8 cellular contexts compared by ENCODE assay signal in the genomic region with DNA sequence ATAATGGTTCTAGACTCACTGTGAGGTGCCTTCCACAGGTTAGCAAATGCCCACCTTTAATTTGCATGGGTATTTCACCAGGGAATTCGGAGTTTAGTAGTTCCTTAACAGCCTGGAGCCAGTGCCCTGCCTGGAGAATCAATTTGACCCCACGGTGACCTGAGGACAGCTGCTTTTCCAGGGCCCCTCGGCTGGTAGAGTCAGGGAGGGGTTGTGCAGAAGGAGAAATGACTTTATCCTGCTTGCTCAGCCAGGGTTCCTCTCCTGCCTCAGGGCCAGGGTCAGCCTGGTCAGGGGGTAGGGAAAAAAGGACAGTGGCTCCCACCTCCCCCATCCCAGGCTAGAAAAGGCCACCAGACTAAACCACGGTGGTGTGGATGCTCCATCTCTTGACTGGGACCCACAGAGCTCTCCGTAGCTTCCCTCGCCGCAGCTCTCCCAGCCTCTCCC. TPM values are rescaled to one million over a fixed set of nuclear protein-coding genes. Genes with fewer than 3 reads are reported as not detected.
DNase-seq lines count a peak whose midpoint lies in the region; ATAC-seq and TF ChIP-seq lines count a peak whose summit lies in the region.

No MANE protein-coding gene starts in this region.

- no peaks in the 10 kb centered on the region for H3K9me2 ChIP-seq in SK-N-SH

- H3K9ac ChIP-seq in SK-N-SH (peak overlapping the region; percentile 66; the same call in 1 of the 2 replicates), stomach smooth muscle (ENCODE audit: low read length in 2 of 2) (peak overlapping the region; percentile 36 to 60)

- peaks cover 3% of the 10 kb centered on the region for H3K27me3 Mint-ChIP-seq in activated CD4-positive, alpha-beta memory T cell treated with anti-CD3 and anti-CD28 coated beads, Interleukin-2, amount 10 ng/mL, durations not matched to agents 7 days and 5 days

- CTCF ChIA-PET in SK-N-SH (lab: Yijun Ruan, JAX) = interaction anchor here (0.6 to 33.6 kb wide), 39 partner anchors 11 to 345 kb away, joined by 3 to 675 read pairs (median 5); a partner anchor contains a TSS
- CTCF ChIA-PET in activated CD4-positive, alpha-beta memory T cell treated with anti-CD3 and anti-CD28 coated beads, Interleukin-2, amount 10 ng/mL, durations not matched to agents 7 days and 5 days (lab: Charles Lee) = interaction anchor here (0.6 to 4.0 kb wide), 22 partner anchors 8 to 663 kb away, joined by 3 to 48 read pairs (median 6); a partner anchor contains a TSS

- peak overlapping the region; percentile 76; the same call in 1 of the 2 replicates for H3K4me2 ChIP-seq in SK-N-SH

- no peaks in the 10 kb centered on the region for H4K20me1 ChIP-seq in SK-N-SH (ENCODE audit: insufficient read depth)

- DNase-seq in SK-N-SH (no peak), NCI-H748 treated with DMSO at 0.1 percent for 48 hours (lab: John Stamatoyannopoulos, UW) (no peak), inferior parietal cortex (ENCODE audit: extremely low spot score) (no peak)
- DNase-seq in activated CD4-positive, alpha-beta memory T cell treated with anti-CD3 and anti-CD28 coated beads, Interleukin-2, amount 10 ng/mL, durations not matched to agents 7 days and 5 days = no peak
- no peak for DNase-seq in stimulated activated CD4-positive, alpha-beta T cell treated with anti-CD3 and anti-CD28 coated beads, Interleukin-1b, Interleukin-23, amount 100 ng/mL, for 48 hours

- H3K4me1 Mint-ChIP-seq in activated CD4-positive, alpha-beta memory T cell treated with anti-CD3 and anti-CD28 coated beads, Interleukin-2, amount 10 ng/mL, durations not matched to agents 7 days and 5 days = peaks cover 40% of the 10 kb centered on the region

- H3K4me3 ChIP-seq in SK-N-SH (ENCODE audit: low read depth in 2 of 2, low read length in 1 of 2) = peak overlapping the region; percentile 46 to 56
- peak overlapping the region; percentile 52 for H3K4me3 ChIP-seq in iPS-11a (ENCODE audit: low read depth, low read length)
- H3K4me3 ChIP-seq in stomach smooth muscle (ENCODE audit: low read length in 2 of 2) = peak overlapping the region in 1 of 2 donors; percentile 74

- no peaks in the 10 kb centered on the region for H3K9me3 Mint-ChIP-seq in activated CD4-positive, alpha-beta memory T cell treated with anti-CD3 and anti-CD28 coated beads, Interleukin-2, amount 10 ng/mL, durations not matched to agents 7 days and 5 days

- H2AFZ ChIP-seq in SK-N-SH (ENCODE audit: low read depth) = peak overlapping the region; percentile 81; the same call in 1 of the 2 replicates

- H3K4me3 Mint-ChIP-seq in activated CD4-positive, alpha-beta memory T cell treated with anti-CD3 and anti-CD28 coated beads, Interleukin-2, amount 10 ng/mL, durations not matched to agents 7 days and 5 days = peak overlapping the region; percentile 27

- TF ChIP-seq CTCF in SK-N-SH (IDR thresholded peaks at IDR 0.05) = no peak

- 33% methylated on average over 7 of the region's 7 CpGs for WGBS in SK-N-SH (ENCODE audit: low lambda C conversion rate)

- no peaks in the 10 kb centered on the region for H3K79me2 ChIP-seq in SK-N-SH (ENCODE audit: insufficient read depth)

- POLR2A ChIA-PET in SK-N-SH (lab: Yijun Ruan, JAX) = interaction anchor here (0.9 to 3.4 kb wide), 7 partner anchors 12 to 175 kb away, joined by 3 to 47 read pairs (median 4); a partner anchor contains a TSS
- POLR2A ChIA-PET in activated CD4-positive, alpha-beta memory T cell treated with anti-CD3 and anti-CD28 coated beads, Interleukin-2, amount 10 ng/mL, durations not matched to agents 7 days and 5 days (lab: Charles Lee) = interaction anchor here (1.0 to 3.1 kb wide), 10 partner anchors 8 to 391 kb away, joined by 3 to 50 read pairs (median 6); a partner anchor contains a TSS

- H3F3A ChIP-seq in SK-N-SH (replicated peaks; ENCODE audit: insufficient read depth) = peaks cover 16% of the 10 kb centered on the region

- H3K27ac ChIP-seq in SK-N-SH (ENCODE audit: low read depth in 2 of 2, low read length in 1 of 2) = peak overlapping the region; percentile 33 to 85; a peak in 3 of 4 replicates
- H3K27ac ChIP-seq in stomach smooth muscle (ENCODE audit: low read length) = peak overlapping the region; percentile 37

- H3K9me3 ChIP-seq in SK-N-SH (no peaks in the 10 kb centered on the region), stomach smooth muscle (ENCODE audit: control insufficient read depth in 2 of 2, low read length in 2 of 2) (no peaks in the 10 kb centered on the region)

- H3K27ac Mint-ChIP-seq in activated CD4-positive, alpha-beta memory T cell treated with anti-CD3 and anti-CD28 coated beads, Interleukin-2, amount 10 ng/mL, durations not matched to agents 7 days and 5 days = no peak overlapping the region

- H3K36me3 Mint-ChIP-seq in activated CD4-positive, alpha-beta memory T cell treated with anti-CD3 and anti-CD28 coated beads, Interleukin-2, amount 10 ng/mL, durations not matched to agents 7 days and 5 days (ENCODE audit: low read depth) = no peaks in the 10 kb centered on the region

- TF ChIP-seq RAD21 in SK-N-SH (IDR thresholded peaks at IDR 0.05; ENCODE audit: low read length) = no peak

- TF ChIP-seq EP300 in SK-N-SH (IDR thresholded peaks at IDR 0.05; ENCODE audit: borderline replicate concordance in 1 of 2, low read depth in 1 of 2, low read length in 1 of 2) = no peak

- H3K36me3 ChIP-seq in SK-N-SH (replicated peaks in 1 of 2; ENCODE audit: control insufficient read depth in 1 of 2, insufficient read depth in 2 of 2, low read length in 1 of 2) = no peaks in the 10 kb centered on the region
- H3K36me3 ChIP-seq in stomach smooth muscle (ENCODE audit: control insufficient read depth in 2 of 2, insufficient read depth in 2 of 2, low read length in 2 of 2) = no peaks in the 10 kb centered on the region

- ATAC-seq in SK-N-SH treated with all-trans-retinoic acid at 6 μM for 48 hours = no peak

- H3K4me1 ChIP-seq in SK-N-SH (ENCODE audit: control insufficient read depth in 1 of 2, insufficient read depth in 2 of 2, low read depth in 1 of 2, low read length in 1 of 2) (peaks cover 7 to 26% of the 10 kb centered on the region in 2 experiments; a peak in 2 of 4 replicates), stomach smooth muscle (ENCODE audit: control insufficient read depth, insufficient read depth, low read length) (peaks cover 30% of the 10 kb centered on the region)

- H3K27me3 ChIP-seq in SK-N-SH (ENCODE audit: insufficient read depth) (no peaks in the 10 kb centered on the region), stomach smooth muscle (ENCODE audit: control insufficient read depth in 1 of 2, insufficient read depth in 2 of 2, low read length in 2 of 2) (peaks cover 0 to 1% of the 10 kb centered on the region in 2 donors)

TF ChIP-seq in SK-N-SH, 30 proteins besides CTCF, POLR2A, EP300 and RAD21 (continues in another document):
- no peak for TF ChIP-seq RXRA (IDR thresholded peaks at IDR 0.05; ENCODE audit: borderline replicate concordance, low read depth)
- no peak for TF ChIP-seq POLR2AphosphoS5 (IDR thresholded peaks at IDR 0.05; ENCODE audit: low read depth, low read length)
- no peak for TF ChIP-seq FOXJ3 (CRISPR knock-in tag; IDR thresholded peaks at IDR 0.05)
- TF ChIP-seq NFIC (IDR thresholded peaks at IDR 0.05; ENCODE audit: borderline replicate concordance) = no peak
- TF ChIP-seq MXI1 (IDR thresholded peaks at IDR 0.05; ENCODE audit: low read depth, low read length) = no peak
- TF ChIP-seq TEAD4 (IDR thresholded peaks at IDR 0.05; ENCODE audit: borderline replicate concordance, insufficient read depth) = no peak
- TF ChIP-seq GATA2 (CRISPR knock-in tag; IDR thresholded peaks at IDR 0.05) = no peak
- TF ChIP-seq EZH2phosphoT487 (IDR thresholded peaks at IDR 0.05; ENCODE audit: borderline replicate concordance, low read depth) = no peak
- TF ChIP-seq, protein P1, sequence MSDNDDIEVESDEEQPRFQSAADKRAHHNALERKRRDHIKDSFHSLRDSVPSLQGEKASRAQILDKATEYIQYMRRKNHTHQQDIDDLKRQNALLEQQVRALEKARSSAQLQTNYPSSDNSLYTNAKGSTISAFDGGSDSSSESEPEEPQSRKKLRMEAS (IDR thresholded peaks at IDR 0.05; ENCODE audit: low read depth) = no peak

TF ChIP-seq in SK-N-SH treated with all-trans-retinoic acid at 6 μM for 48 hours, 23 proteins besides CTCF, POLR2A, EP300 and RAD21 (continues in another document):
- TF ChIP-seq, protein P2, sequence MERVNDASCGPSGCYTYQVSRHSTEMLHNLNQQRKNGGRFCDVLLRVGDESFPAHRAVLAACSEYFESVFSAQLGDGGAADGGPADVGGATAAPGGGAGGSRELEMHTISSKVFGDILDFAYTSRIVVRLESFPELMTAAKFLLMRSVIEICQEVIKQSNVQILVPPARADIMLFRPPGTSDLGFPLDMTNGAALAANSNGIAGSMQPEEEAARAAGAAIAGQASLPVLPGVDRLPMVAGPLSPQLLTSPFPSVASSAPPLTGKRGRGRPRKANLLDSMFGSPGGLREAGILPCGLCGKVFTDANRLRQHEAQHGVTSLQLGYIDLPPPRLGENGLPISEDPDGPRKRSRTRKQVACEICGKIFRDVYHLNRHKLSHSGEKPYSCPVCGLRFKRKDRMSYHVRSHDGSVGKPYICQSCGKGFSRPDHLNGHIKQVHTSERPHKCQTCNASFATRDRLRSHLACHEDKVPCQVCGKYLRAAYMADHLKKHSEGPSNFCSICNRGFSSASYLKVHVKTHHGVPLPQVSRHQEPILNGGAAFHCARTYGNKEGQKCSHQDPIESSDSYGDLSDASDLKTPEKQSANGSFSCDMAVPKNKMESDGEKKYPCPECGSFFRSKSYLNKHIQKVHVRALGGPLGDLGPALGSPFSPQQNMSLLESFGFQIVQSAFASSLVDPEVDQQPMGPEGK (CRISPR knock-in tag; IDR thresholded peaks at IDR 0.05; ENCODE audit: borderline replicate concordance) = no peak
- TF ChIP-seq TOX (CRISPR knock-in tag; IDR thresholded peaks at IDR 0.05; ENCODE audit: borderline replicate concordance) (no peak), RARB (CRISPR knock-in tag; IDR thresholded peaks at IDR 0.05) (no peak), ZFP3 (CRISPR knock-in tag; IDR thresholded peaks at IDR 0.05) (no peak), ZFP30 (CRISPR knock-in tag; IDR thresholded peaks at IDR 0.05) (no peak), CSDC2 (CRISPR knock-in tag; IDR thresholded peaks at IDR 0.05) (no peak)

RNA-seq across cellular contexts. Expression of a gene that starts 12.0 kb away (rescaled TPM):
- polyA plus RNA-seq in SK-N-SH (2012; rRNA removed) = 0.03 TPM in 2 replicates
- polyA plus RNA-seq in SK-N-SH (2012; cell fraction: cytosol; rRNA removed) = 0.01 and 0.03 TPM in 2 replicates
- polyA plus RNA-seq in SK-N-SH (2012; cell fraction: nucleus; rRNA removed) = 0.13 and 0.14 TPM in 2 replicates
- not detected for total RNA-seq in activated CD4-positive, alpha-beta memory T cell treated with anti-CD3 and anti-CD28 coated beads, Interleukin-2, amount 10 ng/mL, durations not matched to agents 7 days and 5 days

RNA-seq across cellular contexts. Expression of a gene that starts 12.2 kb away (rescaled TPM):
- polyA plus RNA-seq in SK-N-SH (2012; rRNA removed) = 9.3 and 12.3 TPM in 2 replicates
- polyA plus RNA-seq in SK-N-SH (2012; cell fraction: cytosol; rRNA removed) = 4.5 and 6.0 TPM in 2 replicates
- 8.1 and 10.9 TPM in 2 replicates for polyA plus RNA-seq in SK-N-SH (2012; cell fraction: nucleus; rRNA removed)
- 10 to 100 TPM; 20.3 to 22.0 TPM for total RNA-seq in activated CD4-positive, alpha-beta memory T cell treated with anti-CD3 and anti-CD28 coated beads, Interleukin-2, amount 10 ng/mL, durations not matched to agents 7 days and 5 days

RNA-seq across cellular contexts. Expression of a gene that starts 46.9 kb away (rescaled TPM):
- 13.5 and 14.1 TPM in 2 replicates for polyA plus RNA-seq in SK-N-SH (2012; rRNA removed)
- 4.9 and 8.1 TPM in 2 replicates for polyA plus RNA-seq in SK-N-SH (2012; cell fraction: cytosol; rRNA removed)
- polyA plus RNA-seq in SK-N-SH (2012; cell fraction: nucleus; rRNA removed) = 20.3 TPM in 2 replicates
- 10 to 100 TPM; 16.3 to 17.1 TPM for total RNA-seq in activated CD4-positive, alpha-beta memory T cell treated with anti-CD3 and anti-CD28 coated beads, Interleukin-2, amount 10 ng/mL, durations not matched to agents 7 days and 5 days
